Comparison of ENCODE assay signal across 31 cellular contexts in genomic region chr4:169260217-169260866, GRCh38. TPM values are rescaled to one million over a fixed set of nuclear protein-coding genes. Genes with fewer than 3 reads are reported as not detected.
DNase-seq lines count a peak whose midpoint lies in the region; ATAC-seq, FAIRE-seq and TF ChIP-seq lines count a peak whose summit lies in the region.
"Had no signal": no experiment of that assay in that cellular context is flagged by ENCODE, and none has a peak within 500 bp of the region (broad histone marks: within the 10 kb centered on the region; RNA-seq: fewer than 3 reads in every experiment).

No MANE protein-coding gene starts in this region.

- 0 out of 2 replicates have a peak overlapping the region, but pooled peaks have one; percentile 39 for H3K4me2 ChIP-seq in GM23338
- H3K4me2 ChIP-seq in osteoblast (ENCODE audit: insufficient read depth, low read length) = peak overlapping the region; percentile 58
- H3K4me2 ChIP-seq: BLaER1, smooth muscle cell had no signal

- H3K79me2 ChIP-seq in GM23338 (replicated peaks; ENCODE audit: insufficient read depth) = peaks cover 100% of the 10 kb centered on the region
- peaks cover 99% of the 10 kb centered on the region for H3K79me2 ChIP-seq in osteoblast (ENCODE audit: insufficient read depth, low read length)

- TF ChIP-seq POLR2A in GM12892 (IDR thresholded peaks at IDR 0.05; ENCODE audit: low read depth, low read length) = no peak
- no peak for TF ChIP-seq POLR2A in body of pancreas (IDR thresholded peaks at IDR 0.05)

- peak overlapping the region; percentile 43 for H3K27ac Mint-ChIP-seq in GM23338
- H3K27ac Mint-ChIP-seq in activated CD4-positive, alpha-beta T cell treated with anti-CD3 and anti-CD28 coated beads for 36 hours = no peak overlapping the region
- H3K27ac Mint-ChIP-seq: activated naive CD4-positive, alpha-beta T cell treated with anti-CD3 and anti-CD28 coated beads, Interleukin-2, amount 50 U/mL, for 72 hours; activated T-helper 17 cell treated with anti-CD3 and anti-CD28 coated beads, Interleukin-2, amount 50 U/mL, for 72 hours; effector memory CD8-positive, alpha-beta T cell; naive thymus-derived CD8-positive, alpha-beta T cell had no signal

- 0 out of 2 replicates have a peak, but pooled peaks cover 7% of the 10 kb centered on the region for H4K20me1 ChIP-seq in GM23338 (replicated peaks; ENCODE audit: insufficient read depth)
- H4K20me1 ChIP-seq in osteoblast (ENCODE audit: insufficient read depth, low read length) = peaks cover 77% of the 10 kb centered on the region

- TF ChIP-seq CTCF in GM23338 (conservative IDR thresholded peaks at IDR 0.05; ENCODE audit: low read depth in 2 of 2) = no peak
- TF ChIP-seq CTCF in VCaP (conservative IDR thresholded peaks at IDR 0.05) = no peak
- TF ChIP-seq CTCF in fibroblast of villous mesenchyme (IDR thresholded peaks at IDR 0.05; ENCODE audit: insufficient read depth, low read depth, low read length) = no peak
- TF ChIP-seq CTCF in osteoblast (IDR thresholded peaks at IDR 0.05; ENCODE audit: extremely low read depth, low read depth, low read length) = no peak
- no peak for TF ChIP-seq CTCF in body of pancreas (IDR thresholded peaks at IDR 0.05)

- intact Hi-C loops in activated CD4-positive, alpha-beta T cell treated with anti-CD3 and anti-CD28 coated beads for 36 hours (cut with DNase I, micrococcal nuclease) = no loop called here
- intact Hi-C loops in body of pancreas (cut with DNase I) = no loop called here

- ATAC-seq in GM23338 (peak; percentile 88), body of pancreas (no peak)
- ATAC-seq in activated CD4-positive, alpha-beta T cell treated with anti-CD3 and anti-CD28 coated beads for 36 hours = no peak
- no peak for ATAC-seq in stimulated activated naive CD8-positive, alpha-beta T cell treated with anti-CD3 and anti-CD28 coated beads, Interleukin-15, Interleukin-2, amounts not matched to agents 100 U/mL and 50 U/mL, for 24 hours
- ATAC-seq: activated naive CD4-positive, alpha-beta T cell treated with anti-CD3 and anti-CD28 coated beads, Interleukin-2, amount 50 U/mL, for 72 hours; activated T-helper 17 cell treated with anti-CD3 and anti-CD28 coated beads, Interleukin-2, amount 50 U/mL, for 72 hours; effector memory CD8-positive, alpha-beta T cell; naive thymus-derived CD8-positive, alpha-beta T cell; pancreas; upper lobe of right lung had no signal

- peaks cover 20% of the 10 kb centered on the region for H3K36me3 Mint-ChIP-seq in GM23338 (ENCODE audit: low read depth)
- H3K36me3 Mint-ChIP-seq in activated CD4-positive, alpha-beta T cell treated with anti-CD3 and anti-CD28 coated beads for 36 hours (ENCODE audit: low read depth) = no peaks in the 10 kb centered on the region
- H3K36me3 Mint-ChIP-seq: activated naive CD4-positive, alpha-beta T cell treated with anti-CD3 and anti-CD28 coated beads, Interleukin-2, amount 50 U/mL, for 72 hours had no signal

- H2AFZ ChIP-seq in GM23338 (no peak overlapping the region), osteoblast (ENCODE audit: low read length) (no peak overlapping the region)

- peaks cover 46% of the 10 kb centered on the region for H3K4me1 ChIP-seq in GM23338 (ENCODE audit: insufficient read depth)
- H3K4me1 ChIP-seq in osteoblast (ENCODE audit: insufficient read depth, low read length) = peaks cover 78% of the 10 kb centered on the region
- H3K4me1 ChIP-seq in body of pancreas = peaks cover 68% of the 10 kb centered on the region

- H3K27me3 Mint-ChIP-seq in GM23338 (ENCODE audit: insufficient read depth, low read depth, poor library complexity) = peaks cover 3% of the 10 kb centered on the region
- H3K27me3 Mint-ChIP-seq in activated CD4-positive, alpha-beta T cell treated with anti-CD3 and anti-CD28 coated beads for 36 hours = peaks cover 26% of the 10 kb centered on the region

- no peaks in the 10 kb centered on the region for H3K9me3 Mint-ChIP-seq in GM23338
- no peaks in the 10 kb centered on the region for H3K9me3 Mint-ChIP-seq in activated CD4-positive, alpha-beta T cell treated with anti-CD3 and anti-CD28 coated beads for 36 hours (ENCODE audit: low read depth)
- H3K9me3 Mint-ChIP-seq: activated T-helper 17 cell treated with anti-CD3 and anti-CD28 coated beads, Interleukin-2, amount 50 U/mL, for 72 hours; effector memory CD8-positive, alpha-beta T cell had no signal

- H3K36me3 ChIP-seq in GM23338 (ENCODE audit: insufficient read depth) = no peaks in the 10 kb centered on the region
- H3K36me3 ChIP-seq in osteoblast (ENCODE audit: insufficient read depth, low read length) = peaks cover 42% of the 10 kb centered on the region
- H3K36me3 ChIP-seq in body of pancreas (replicated peaks in 1 of 2; ENCODE audit: insufficient read depth in 1 of 2, low read depth in 2 of 2) = no peaks in the 10 kb centered on the region
- H3K36me3 ChIP-seq: cardiac muscle cell, pancreas, upper lobe of right lung had no signal

- peaks cover 39% of the 10 kb centered on the region for H3K4me1 Mint-ChIP-seq in GM23338
- no peaks in the 10 kb centered on the region for H3K4me1 Mint-ChIP-seq in activated CD4-positive, alpha-beta T cell treated with anti-CD3 and anti-CD28 coated beads for 36 hours
- H3K4me1 Mint-ChIP-seq: activated T-helper 17 cell treated with anti-CD3 and anti-CD28 coated beads, Interleukin-2, amount 50 U/mL, for 72 hours had no signal

- CTCF ChIA-PET in activated CD4-positive, alpha-beta T cell treated with anti-CD3 and anti-CD28 coated beads for 36 hours (lab: Charles Lee) = no interaction called here

- WGBS in body of pancreas, 2 donors = 60% methylated on average over 6 of the region's 6 CpGs

- H3K4me3 Mint-ChIP-seq in GM23338 = no peak overlapping the region; the same call in 2 of the 3 replicates
- H3K4me3 Mint-ChIP-seq in activated CD4-positive, alpha-beta T cell treated with anti-CD3 and anti-CD28 coated beads for 36 hours = no peak overlapping the region
- H3K4me3 Mint-ChIP-seq: activated T-helper 17 cell treated with anti-CD3 and anti-CD28 coated beads, Interleukin-2, amount 50 U/mL, for 72 hours; effector memory CD8-positive, alpha-beta T cell; naive thymus-derived CD8-positive, alpha-beta T cell had no signal

- POLR2A ChIA-PET in activated CD4-positive, alpha-beta T cell treated with anti-CD3 and anti-CD28 coated beads for 36 hours (lab: Charles Lee) = interaction anchor here (0.6 kb wide), 1 partner anchor 23 kb away, joined by 3 read pairs; no protein-coding TSS in a partner anchor

- no peaks in the 10 kb centered on the region for H3K27me3 ChIP-seq in GM23338 (ENCODE audit: insufficient read depth)
- no peaks in the 10 kb centered on the region for H3K27me3 ChIP-seq in osteoblast (ENCODE audit: insufficient read depth, low read length)
- H3K27me3 ChIP-seq in body of pancreas = no peaks in the 10 kb centered on the region
- H3K27me3 ChIP-seq: BLaER1, cardiac muscle cell, esophagus muscularis mucosa, pancreas, upper lobe of right lung had no signal

- DNase-seq in GM23338 (ENCODE audit: low spot score) (peak; percentile 44), fibroblast of villous mesenchyme (ENCODE audit: low read depth) (no peak), osteoblast (ENCODE audit: insufficient read length, low spot score, missing footprints) (no peak), GM12892 (ENCODE audit: insufficient read length) (no peak), body of pancreas (no peak)
- DNase-seq in activated CD4-positive, alpha-beta T cell treated with anti-CD3 and anti-CD28 coated beads for 36 hours = no peak
- no peak for DNase-seq in stimulated activated naive CD8-positive, alpha-beta T cell treated with anti-CD3 and anti-CD28 coated beads, Interleukin-15, Interleukin-2, amounts not matched to agents 100 U/mL and 50 U/mL, for 24 hours
- DNase-seq: activated CD4-positive, alpha-beta T cell treated with anti-CD3 and anti-CD28 coated beads, Interleukin-2, amount 50 U/mL, for 48 hours; activated CD8-positive, alpha-beta memory T cell treated with anti-CD3 and anti-CD28 coated beads, Interleukin-2, amount 50 U/mL, for 4 hours; COR-L47; cortex of kidney; effector memory CD8-positive, alpha-beta T cell; islet precursor cell; naive thymus-derived CD8-positive, alpha-beta T cell; NCI-H1092 treated with DMSO at 0.1 percent for 48 hours; NCI-H187; NCI-H524; pancreas; retina; SHP77 treated with DMSO at 0.1 percent for 48 hours; stimulated activated CD4-positive, alpha-beta T cell treated with anti-CD3 and anti-CD28 coated beads, Interleukin-1b, Interleukin-23, amount 100 ng/mL, for 48 hours; T1000; upper lobe of right lung had no signal

- H3K4me3 ChIP-seq in GM23338 (no peak overlapping the region), fibroblast of villous mesenchyme (ENCODE audit: low read depth, low read length) (peak overlapping the region; percentile 7), osteoblast (ENCODE audit: insufficient read depth, low read length) (peak overlapping the region; percentile 28), body of pancreas (no peak overlapping the region)
- H3K4me3 ChIP-seq: BLaER1, cardiac muscle cell, esophagus muscularis mucosa, pancreas, smooth muscle cell, upper lobe of right lung had no signal

- no peaks in the 10 kb centered on the region; the same call in 1 of the 2 replicates for H3K9me2 ChIP-seq in GM23338 (ENCODE audit: insufficient read depth)

- H3K9me3 ChIP-seq in osteoblast (ENCODE audit: low read depth, low read length) = no peaks in the 10 kb centered on the region
- H3K9me3 ChIP-seq in body of pancreas = no peaks in the 10 kb centered on the region
- H3K9me3 ChIP-seq: BLaER1, esophagus muscularis mucosa, pancreas, upper lobe of right lung had no signal

- H3K27ac ChIP-seq in GM23338 (ENCODE audit: low read depth) = peak overlapping the region; percentile 67
- peak overlapping the region; percentile 58 for H3K27ac ChIP-seq in VCaP
- peak overlapping the region; percentile 41 for H3K27ac ChIP-seq in osteoblast (ENCODE audit: low read depth, low read length)
- no peak overlapping the region for H3K27ac ChIP-seq in body of pancreas
- H3K27ac ChIP-seq: BLaER1, cardiac muscle cell, esophagus muscularis mucosa, pancreas, upper lobe of right lung had no signal

- FAIRE-seq in GM12892 (lab: Jason Lieb, UNC) = no peak
- FAIRE-seq: H1, pancreas had no signal

- H3F3A ChIP-seq in GM23338 (replicated peaks; ENCODE audit: low read depth) = no peaks in the 10 kb centered on the region

TF ChIP-seq in GM23338, 12 proteins besides CTCF, POLR2A, EP300 and RAD21 (continues in another document):
- TF ChIP-seq STAT1 (IDR thresholded peaks at IDR 0.05; ENCODE audit: unreplicated experiment) (no peak), ZNF331 (CRISPR knock-in tag; IDR thresholded peaks at IDR 0.05; ENCODE audit: low read depth) (no peak), JUNB (IDR thresholded peaks at IDR 0.05; ENCODE audit: unreplicated experiment) (no peak), EZH2 (IDR thresholded peaks at IDR 0.05; ENCODE audit: low read depth, unreplicated experiment) (no peak), EZH2phosphoT487 (IDR thresholded peaks at IDR 0.05; ENCODE audit: unreplicated experiment) (no peak)

RNA-seq across cellular contexts. Expression of gene SH3RF1, which starts 10.4 kb away (rescaled TPM):
- total RNA-seq in GM23338 (2014; rRNA removed; shearing (Covaris generic)) = 12.4 and 22.9 TPM in 2 replicates
- polyA plus RNA-seq in GM23338 (2016; fragmentation: Nextera tagmentation; extraction: Ambion mirVana) = 6.2 and 7.8 TPM in 2 replicates
- total RNA-seq in fibroblast of villous mesenchyme = 29.3 and 41.9 TPM in 2 replicates
- 33.0 and 37.6 TPM in 2 replicates for total RNA-seq in osteoblast
- polyA plus RNA-seq in GM12892 (2012; ENCODE audit: missing spikeins) = 3.8 TPM
- under 1 TPM; 0.39 to 0.63 TPM for total RNA-seq in activated CD4-positive, alpha-beta T cell treated with anti-CD3 and anti-CD28 coated beads for 36 hours
- 10 to 100 TPM; 17.1 to 17.4 TPM for total RNA-seq in body of pancreas
- polyA plus RNA-seq: naive thymus-derived CD8-positive, alpha-beta T cell had no signal

Comparison
In these comparisons a context has a peak if more than half of its experiments do, and no peak if none do; other contexts are left out.
1. H3K27ac ChIP-seq: peak in GM23338 (single experiment), VCaP (single experiment) and osteoblast (single experiment); none in body of pancreas (0 of 4).
2. H3K4me3 ChIP-seq: peak in fibroblast of villous mesenchyme (single experiment) and osteoblast (single experiment); none in GM23338 (single experiment) and body of pancreas (0 of 2).